In the genomic region with DNA sequence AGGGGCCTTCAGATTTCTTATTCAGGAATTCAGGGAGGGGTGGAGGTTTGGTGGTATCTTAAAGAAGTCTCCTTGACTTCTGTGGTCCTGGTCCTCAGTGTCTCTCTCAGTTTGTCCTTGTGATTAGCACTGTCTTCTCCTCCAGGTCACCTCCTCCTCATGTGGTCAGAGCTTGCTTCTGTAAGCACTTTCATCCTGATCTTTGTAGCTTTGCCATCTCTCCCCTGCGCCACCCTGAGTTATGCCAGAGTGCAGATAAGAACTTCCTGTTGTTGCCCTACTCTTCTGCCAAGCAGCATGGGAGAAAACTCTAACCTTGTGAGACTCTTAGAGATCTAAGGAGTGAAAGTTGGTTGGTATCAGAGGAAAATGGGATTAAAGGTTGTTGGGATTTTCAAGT, we compare ENCODE assay signal across 16 cellular contexts. TPM values are rescaled to one million over a fixed set of nuclear protein-coding genes. Genes with fewer than 3 reads are reported as not detected.
DNase-seq lines count a peak whose midpoint lies in the region; ATAC-seq, FAIRE-seq and TF ChIP-seq lines count a peak whose summit lies in the region.
"Had no signal": no experiment of that assay in that cellular context is flagged by ENCODE, and none has a peak within 500 bp of the region (broad histone marks: within the 10 kb centered on the region; RNA-seq: fewer than 3 reads in every experiment).

No MANE protein-coding gene starts in this region.

- H3K36me3 Mint-ChIP-seq in astrocyte (ENCODE audit: low read depth, unreplicated experiment) (peaks cover 43% of the 10 kb centered on the region), natural killer cell (no peaks in the 10 kb centered on the region)
- H3K36me3 Mint-ChIP-seq: natural killer cell treated with Interleukin-12 subunit alpha and Interleukin-12 subunit beta and Interleukin-15 and Interleukin-18, amount 100 ng/mL, for 72 hours had no signal

- H2AFZ ChIP-seq in KMS-11 (ENCODE audit: low read depth) (no peak overlapping the region), astrocyte (ENCODE audit: low read depth, low read length) (no peak overlapping the region), osteoblast (ENCODE audit: low read length) (no peak overlapping the region), OCI-LY7 (ENCODE audit: low read length) (no peak overlapping the region)

- H3K4me1 ChIP-seq in KMS-11 (ENCODE audit: low read depth, poor library complexity, severe bottlenecking) (peaks cover 11% of the 10 kb centered on the region), astrocyte (ENCODE audit: insufficient read depth, low read length) (peaks cover 76% of the 10 kb centered on the region), osteoblast (ENCODE audit: insufficient read depth, low read length) (peaks cover 81% of the 10 kb centered on the region), OCI-LY7 (ENCODE audit: insufficient read depth, low read length, poor library complexity, severe bottlenecking) (no peaks in the 10 kb centered on the region)

- H3K27me3 ChIP-seq in KMS-11 (ENCODE audit: insufficient read depth, low read depth) (no peaks in the 10 kb centered on the region), astrocyte (ENCODE audit: insufficient read depth, low read length) (no peaks in the 10 kb centered on the region), osteoblast (ENCODE audit: insufficient read depth, low read length) (no peaks in the 10 kb centered on the region)
- H3K27me3 ChIP-seq: heart right ventricle, Peyer's patch had no signal

- H3K9me3 Mint-ChIP-seq in astrocyte (ENCODE audit: unreplicated experiment) = no peaks in the 10 kb centered on the region
- no peaks in the 10 kb centered on the region for H3K9me3 Mint-ChIP-seq in natural killer cell
- H3K9me3 Mint-ChIP-seq: activated naive CD4-positive, alpha-beta T cell treated with anti-CD3 and anti-CD28 coated beads for 36 hours; natural killer cell treated with Interleukin-12 subunit alpha and Interleukin-12 subunit beta and Interleukin-15 and Interleukin-18, amount 100 ng/mL, for 72 hours had no signal

- no peaks in the 10 kb centered on the region for H3K9me2 ChIP-seq in OCI-LY7 (ENCODE audit: insufficient read depth, low read length)

- no peak for FAIRE-seq in astrocyte (lab: Jason Lieb, UNC)

- H3K27ac ChIP-seq in KMS-11 = no peak overlapping the region
- H3K27ac ChIP-seq in astrocyte (ENCODE audit: low read depth, low read length) = peak overlapping the region; percentile 19
- H3K27ac ChIP-seq in osteoblast (ENCODE audit: low read depth, low read length) = peak overlapping the region; percentile 98
- H3K27ac ChIP-seq in OCI-LY7 (ENCODE audit: low read depth, low read length, poor library complexity, severe bottlenecking) = no peak overlapping the region

- H3K9me3 ChIP-seq in astrocyte (ENCODE audit: insufficient read depth, low read depth, low read length) (no peaks in the 10 kb centered on the region), osteoblast (ENCODE audit: low read depth, low read length) (no peaks in the 10 kb centered on the region), OCI-LY7 (ENCODE audit: low read length) (no peaks in the 10 kb centered on the region)
- H3K9me3 ChIP-seq: heart right ventricle, Peyer's patch had no signal

- DNase-seq in CMK (ENCODE audit: low read depth) = peak; percentile 50
- DNase-seq in astrocyte (ENCODE audit: low read depth) = no peak
- no peak for DNase-seq in osteoblast (ENCODE audit: insufficient read length, low spot score, missing footprints)
- no peak for DNase-seq in OCI-LY7 (ENCODE audit: low spot score)
- DNase-seq in NCI-H345 (lab: John Stamatoyannopoulos, UW) = no peak
- DNase-seq in natural killer cell = no peak
- DNase-seq: activated naive CD4-positive, alpha-beta T cell treated with anti-CD3 and anti-CD28 coated beads for 36 hours; C1 segment of cervical spinal cord; heart right ventricle; NCI-H1105 treated with DMSO at 0.1 percent for 48 hours; NCI-H510A; Peyer's patch; stimulated activated CD4-positive, alpha-beta T cell treated with anti-CD3 and anti-CD28 coated beads, Interleukin-2, amount 100 ng/mL, for 48 hours had no signal

- H4K20me1 ChIP-seq in KMS-11 (ENCODE audit: insufficient read depth) = no peaks in the 10 kb centered on the region
- peaks cover 62% of the 10 kb centered on the region for H4K20me1 ChIP-seq in astrocyte (ENCODE audit: insufficient read depth, low read length)
- peaks cover 2% of the 10 kb centered on the region for H4K20me1 ChIP-seq in osteoblast (ENCODE audit: insufficient read depth, low read length)
- H4K20me1 ChIP-seq in OCI-LY7 (ENCODE audit: insufficient read depth, low read length) = no peaks in the 10 kb centered on the region

- POLR2A ChIA-PET in OCI-LY7 (lab: Charles Lee) = interaction anchor here (0.5 kb wide), 1 partner anchor 1037 kb away, joined by 4 read pairs; no protein-coding TSS in a partner anchor

- BruUV-seq in OCI-LY7 (replicated peaks; lab: Mats Ljungman, UMichigan) = no TSS peak

- TF ChIP-seq CTCF in KMS-11 (conservative IDR thresholded peaks at IDR 0.05; ENCODE audit: low read depth, low read length) (no peak), astrocyte (IDR thresholded peaks at IDR 0.05; ENCODE audit: insufficient read depth, low read depth, low read length) (no peak), osteoblast (IDR thresholded peaks at IDR 0.05; ENCODE audit: extremely low read depth, low read depth, low read length) (no peak), OCI-LY7 (conservative IDR thresholded peaks at IDR 0.05; ENCODE audit: low read length) (no peak), natural killer cell (IDR thresholded peaks at IDR 0.05) (no peak)

- H3K9ac ChIP-seq in KMS-11 = no peak overlapping the region
- no peak overlapping the region for H3K9ac ChIP-seq in astrocyte (ENCODE audit: low read length)

- H3K36me3 ChIP-seq in KMS-11 (ENCODE audit: insufficient read depth) (no peaks in the 10 kb centered on the region), astrocyte (ENCODE audit: insufficient read depth, low read length) (peaks cover 55% of the 10 kb centered on the region), osteoblast (ENCODE audit: insufficient read depth, low read length) (peaks cover 80% of the 10 kb centered on the region), OCI-LY7 (ENCODE audit: insufficient read depth, low read length) (no peaks in the 10 kb centered on the region)

- CTCF ChIA-PET in OCI-LY7 (lab: Charles Lee; ENCODE audit: unreplicated experiment) = no interaction called here

- ATAC-seq in GM21526 (IDR thresholded peaks at IDR 0.05; ENCODE audit: low FRiP score, unreplicated experiment) (no peak), natural killer cell (no peak)
- ATAC-seq: heart right ventricle; natural killer cell treated with Interleukin-12 subunit alpha and Interleukin-12 subunit beta and Interleukin-15 and Interleukin-18, amount 100 ng/mL, for 72 hours had no signal

- intact Hi-C loops in OCI-LY7 (cut with micrococcal nuclease; ENCODE audit: unreplicated experiment) (no loop called here), natural killer cell (cut with micrococcal nuclease) (no loop called here)

- peaks cover 73% of the 10 kb centered on the region for H3K4me1 Mint-ChIP-seq in astrocyte (ENCODE audit: low read depth, unreplicated experiment)
- peaks cover 26 to 36% of the 10 kb centered on the region in 2 donors for H3K4me1 Mint-ChIP-seq in natural killer cell

- H3K4me2 ChIP-seq in KMS-11 (0 out of 2 replicates have a peak overlapping the region, but pooled peaks have one; percentile 15), astrocyte (ENCODE audit: low read length) (no peak overlapping the region), osteoblast (ENCODE audit: insufficient read depth, low read length) (no peak overlapping the region), OCI-LY7 (ENCODE audit: low read length) (no peak overlapping the region)

- H3K79me2 ChIP-seq in KMS-11 (ENCODE audit: insufficient read depth, low read depth) = no peaks in the 10 kb centered on the region
- peaks cover 96% of the 10 kb centered on the region for H3K79me2 ChIP-seq in astrocyte (ENCODE audit: insufficient read depth, low read length)
- peaks cover 96% of the 10 kb centered on the region for H3K79me2 ChIP-seq in osteoblast (ENCODE audit: insufficient read depth, low read length)
- no peaks in the 10 kb centered on the region for H3K79me2 ChIP-seq in OCI-LY7 (ENCODE audit: insufficient read depth, low read depth, low read length)

- H3K27me3 Mint-ChIP-seq in astrocyte (ENCODE audit: low read depth, unreplicated experiment) (no peaks in the 10 kb centered on the region), natural killer cell (ENCODE audit: low read depth in 2 of 2) (no peaks in the 10 kb centered on the region)
- H3K27me3 Mint-ChIP-seq: natural killer cell treated with Interleukin-12 subunit alpha and Interleukin-12 subunit beta and Interleukin-15 and Interleukin-18, amount 100 ng/mL, for 72 hours had no signal

- H3K4me3 Mint-ChIP-seq in astrocyte (ENCODE audit: unreplicated experiment) = no peak overlapping the region
- no peak overlapping the region for H3K4me3 Mint-ChIP-seq in natural killer cell
- H3K4me3 Mint-ChIP-seq: activated naive CD4-positive, alpha-beta T cell treated with anti-CD3 and anti-CD28 coated beads for 36 hours; natural killer cell treated with Interleukin-12 subunit alpha and Interleukin-12 subunit beta and Interleukin-15 and Interleukin-18, amount 100 ng/mL, for 72 hours had no signal

- peak overlapping the region; percentile 80 for H3K27ac Mint-ChIP-seq in astrocyte (ENCODE audit: unreplicated experiment)
- H3K27ac Mint-ChIP-seq in natural killer cell = peak overlapping the region in 1 of 2 donors; percentile 18
- H3K27ac Mint-ChIP-seq: activated naive CD4-positive, alpha-beta T cell treated with anti-CD3 and anti-CD28 coated beads for 36 hours; natural killer cell treated with Interleukin-12 subunit alpha and Interleukin-12 subunit beta and Interleukin-15 and Interleukin-18, amount 100 ng/mL, for 72 hours had no signal

- H3K4me3 ChIP-seq in KMS-11 (IDR thresholded peaks at IDR 0.05; ENCODE audit: insufficient read depth, low read depth, low read length) = no peak overlapping the region
- H3K4me3 ChIP-seq in astrocyte (ENCODE audit: insufficient read depth, low read depth, low read length) = no peak overlapping the region
- H3K4me3 ChIP-seq in osteoblast (ENCODE audit: insufficient read depth, low read length) = no peak overlapping the region
- H3K4me3 ChIP-seq in OCI-LY7 (ENCODE audit: low read depth, low read length, poor library complexity, severe bottlenecking) = no peak overlapping the region
- H3K4me3 ChIP-seq: heart right ventricle, Peyer's patch had no signal

RNA-seq across cellular contexts. Expression of gene MICAL2, which starts 30.9 kb away (rescaled TPM):
- total RNA-seq in astrocyte = 357 and 471 TPM in 2 replicates
- 109 and 156 TPM in 2 replicates for total RNA-seq in osteoblast
- total RNA-seq in OCI-LY7 (2014; rRNA removed; shearing (Covaris generic)) = not detected in 2 replicates
- 0.59 TPM in 1 of 2 replicates, not detected in the other for total RNA-seq in OCI-LY7 (2022)
- 10 to 100 TPM; 54.6 to 68.6 (median 57.4) TPM for total RNA-seq in natural killer cell

Comparison
In these comparisons a context has a peak if more than half of its experiments do, and no peak if none do; other contexts are left out.
1. H3K27ac ChIP-seq: peak in astrocyte (single experiment) and osteoblast (single experiment); none in KMS-11 (single experiment) and OCI-LY7 (single experiment).
2. RNA of gene MICAL2, which starts 30.9 kb away (total RNA-seq): 357 to 471 TPM in astrocyte, 109 to 156 TPM in osteoblast and 54.6 to 68.6 TPM in natural killer cell; 0.59 TPM in OCI-LY7; every median in the first group is over 10 times any median in the second.